In the genomic region with DNA sequence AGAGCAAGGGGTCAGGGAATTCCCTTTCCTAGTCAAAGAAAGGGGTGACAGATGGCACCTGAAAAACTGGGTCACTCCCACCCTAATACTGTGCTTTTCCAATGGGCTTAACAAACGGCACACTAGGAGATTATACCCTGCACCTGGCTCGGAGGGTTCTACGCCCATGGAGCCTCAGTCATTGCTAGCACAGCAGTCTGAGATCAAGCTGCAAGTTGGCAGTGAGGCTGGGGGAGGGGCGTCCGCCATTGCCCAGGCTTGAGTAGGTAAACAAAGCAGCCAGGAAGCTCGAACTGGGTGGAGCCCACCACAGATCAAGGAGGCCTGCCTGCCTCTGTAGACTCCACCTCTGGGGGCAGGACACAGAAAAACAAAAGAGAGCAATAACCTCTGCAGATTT, we compare ENCODE assay signal across 3 cellular contexts. TPM values are rescaled to one million over a fixed set of nuclear protein-coding genes. Genes with fewer than 3 reads are reported as not detected.
"Had no signal": no experiment of that assay in that cellular context is flagged by ENCODE, and none has a peak within 500 bp of the region (broad histone marks: within the 10 kb centered on the region; RNA-seq: fewer than 3 reads in every experiment).

No MANE protein-coding gene starts in this region.

RNA-seq across cellular contexts. Expression of a gene that starts 30.6 kb away (rescaled TPM):
- total RNA-seq: cardiac septum, dermis blood vessel endothelial cell, foreskin keratinocyte had no signal
- polyA plus RNA-seq: foreskin keratinocyte had no signal
